Comparison of ENCODE assay signal across 1 cellular context in genomic region chr4:2742081-2742822, GRCh38.
TF ChIP-seq lines count a peak whose summit lies in the region.

No MANE protein-coding gene starts in this region.

TF ChIP-seq in SK-N-SH treated with all-trans-retinoic acid at 6 μM for 48 hours, 23 proteins besides CTCF, POLR2A, EP300 and RAD21 (continued from another document):
- TF ChIP-seq TSHZ2 (CRISPR knock-in tag; IDR thresholded peaks at IDR 0.05) (no peak), ZNF8 (CRISPR knock-in tag; IDR thresholded peaks at IDR 0.05) (no peak), ARNTL (CRISPR knock-in tag; IDR thresholded peaks at IDR 0.05; ENCODE audit: borderline replicate concordance, low read depth) (no peak), POU6F1 (CRISPR knock-in tag; IDR thresholded peaks at IDR 0.05; ENCODE audit: borderline replicate concordance, low read depth) (no peak), OSR1 (CRISPR knock-in tag; IDR thresholded peaks at IDR 0.05) (no peak), GLIS3 (CRISPR knock-in tag; IDR thresholded peaks at IDR 0.05) (no peak), ZFP30 (CRISPR knock-in tag; IDR thresholded peaks at IDR 0.05) (no peak), ZC3H10 (CRISPR knock-in tag; IDR thresholded peaks at IDR 0.05) (no peak), TCF4 (CRISPR knock-in tag; IDR thresholded peaks at IDR 0.05; ENCODE audit: borderline replicate concordance) (no peak), CREB5 (CRISPR knock-in tag; IDR thresholded peaks at IDR 0.05; ENCODE audit: low read depth) (no peak)
- TF ChIP-seq, protein P1, sequence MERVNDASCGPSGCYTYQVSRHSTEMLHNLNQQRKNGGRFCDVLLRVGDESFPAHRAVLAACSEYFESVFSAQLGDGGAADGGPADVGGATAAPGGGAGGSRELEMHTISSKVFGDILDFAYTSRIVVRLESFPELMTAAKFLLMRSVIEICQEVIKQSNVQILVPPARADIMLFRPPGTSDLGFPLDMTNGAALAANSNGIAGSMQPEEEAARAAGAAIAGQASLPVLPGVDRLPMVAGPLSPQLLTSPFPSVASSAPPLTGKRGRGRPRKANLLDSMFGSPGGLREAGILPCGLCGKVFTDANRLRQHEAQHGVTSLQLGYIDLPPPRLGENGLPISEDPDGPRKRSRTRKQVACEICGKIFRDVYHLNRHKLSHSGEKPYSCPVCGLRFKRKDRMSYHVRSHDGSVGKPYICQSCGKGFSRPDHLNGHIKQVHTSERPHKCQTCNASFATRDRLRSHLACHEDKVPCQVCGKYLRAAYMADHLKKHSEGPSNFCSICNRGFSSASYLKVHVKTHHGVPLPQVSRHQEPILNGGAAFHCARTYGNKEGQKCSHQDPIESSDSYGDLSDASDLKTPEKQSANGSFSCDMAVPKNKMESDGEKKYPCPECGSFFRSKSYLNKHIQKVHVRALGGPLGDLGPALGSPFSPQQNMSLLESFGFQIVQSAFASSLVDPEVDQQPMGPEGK (CRISPR knock-in tag; IDR thresholded peaks at IDR 0.05; ENCODE audit: borderline replicate concordance) = no peak
